Comparison of ENCODE assay signal across 23 cellular contexts in genomic region chr6:92723390-92723931, GRCh38.
DNase-seq lines count a peak whose midpoint lies in the region; ATAC-seq and TF ChIP-seq lines count a peak whose summit lies in the region.
"Had no signal": no experiment of that assay in that cellular context is flagged by ENCODE, and none has a peak within 500 bp of the region (broad histone marks: within the 10 kb centered on the region; RNA-seq: fewer than 3 reads in every experiment).

No MANE protein-coding gene starts in this region.

- no peaks in the 10 kb centered on the region for H3K9me3 ChIP-seq in body of pancreas
- H3K9me3 ChIP-seq in mesenchymal stem cell (ENCODE audit: control insufficient read depth, low read length): peaks cover 3% of the 10 kb centered on the region
- peaks cover 1% of the 10 kb centered on the region for H3K9me3 ChIP-seq in thymus (ENCODE audit: control insufficient read depth)

- H2BK5ac ChIP-seq in mesenchymal stem cell (ENCODE audit: low read depth, low read length, poor library complexity, severe bottlenecking): no peak overlapping the region

- H4K91ac ChIP-seq in mesenchymal stem cell (ENCODE audit: low read length): peak overlapping the region; percentile 39

- TF ChIP-seq POLR2A in body of pancreas (IDR thresholded peaks at IDR 0.05): no peak

- no peak overlapping the region for H3K14ac ChIP-seq in mesenchymal stem cell (ENCODE audit: low read length in 2 of 2)

- no peaks in the 10 kb centered on the region for H3K36me3 ChIP-seq in body of pancreas (replicated peaks in 1 of 2; ENCODE audit: insufficient read depth in 1 of 2, low read depth in 2 of 2)
- peaks cover 0 to 6% of the 10 kb centered on the region in 2 experiments for H3K36me3 ChIP-seq in mesenchymal stem cell (ENCODE audit: control insufficient read depth in 1 of 2, insufficient read depth in 2 of 2, low read depth in 1 of 2, low read length in 2 of 2)
- no peaks in the 10 kb centered on the region for H3K36me3 ChIP-seq in thymus (ENCODE audit: control insufficient read depth, insufficient read depth)

- TF ChIP-seq CTCF in body of pancreas (IDR thresholded peaks at IDR 0.05): no peak

- no peak overlapping the region for H2AK5ac ChIP-seq in mesenchymal stem cell (ENCODE audit: low read length, severe bottlenecking)

- H2BK12ac ChIP-seq in mesenchymal stem cell (ENCODE audit: low read length in 2 of 2): no peak overlapping the region

- no peak overlapping the region for H2BK120ac ChIP-seq in mesenchymal stem cell (ENCODE audit: low read depth, low read length)

- H3K27me3 ChIP-seq in body of pancreas (no peaks in the 10 kb centered on the region), mesenchymal stem cell (ENCODE audit: control insufficient read depth in 1 of 2, insufficient read depth in 1 of 2, low read length in 2 of 2) (no peaks in the 10 kb centered on the region), thymus (ENCODE audit: control insufficient read depth, insufficient read depth) (no peaks in the 10 kb centered on the region)

- intact Hi-C loops in Right ventricle myocardium inferior (cut with DNase I) (no loop called here), cardiac septum (cut with DNase I) (no loop called here), body of pancreas (cut with DNase I) (no loop called here)

- ATAC-seq in Right ventricle myocardium inferior (no peak), body of pancreas (peak; percentile 74), GM21528 (IDR thresholded peaks at IDR 0.05; ENCODE audit: low FRiP score, unreplicated experiment) (no peak)
- ATAC-seq: activated CD4-positive, alpha-beta T cell treated with anti-CD3 and anti-CD28 coated beads for 36 hours; CD8-positive, alpha-beta T cell; left lobe of liver; PC-3; psoas muscle had no signal

- H3K4me3 ChIP-seq in body of pancreas: no peak overlapping the region
- H3K4me3 ChIP-seq in mesenchymal stem cell (ENCODE audit: insufficient read depth in 1 of 2, low read depth in 1 of 2, low read length in 2 of 2): no peak overlapping the region
- peak overlapping the region; percentile 1 for H3K4me3 ChIP-seq in thymus (ENCODE audit: low read length)
- H3K4me3 ChIP-seq: psoas muscle had no signal

- no peak overlapping the region for H4K8ac ChIP-seq in mesenchymal stem cell (ENCODE audit: low read length)

- H3K9ac ChIP-seq in mesenchymal stem cell (ENCODE audit: low read length): no peak overlapping the region

- H3K79me1 ChIP-seq in mesenchymal stem cell (replicated peaks; ENCODE audit: low read length, poor library complexity, severe bottlenecking): no peaks in the 10 kb centered on the region

- WGBS in body of pancreas, 2 donors: 76 to 85% methylated on average over 3 to 33 of the region's 45 CpGs
- WGBS in mesenchymal stem cell: 98% methylated on average over 42 of the region's 45 CpGs
- whole genome bisulfite sequencing in thymus: 89% methylated on average over 45 of the region's 45 CpGs

- no peak overlapping the region for H3K4me2 ChIP-seq in mesenchymal stem cell (ENCODE audit: low read length, poor library complexity, severe bottlenecking)

- H3K23ac ChIP-seq in mesenchymal stem cell (ENCODE audit: low read length in 2 of 2): no peak overlapping the region

- H2AFZ ChIP-seq in mesenchymal stem cell (ENCODE audit: low read depth, low read length): no peak overlapping the region

- H3K4ac ChIP-seq in mesenchymal stem cell (ENCODE audit: low read depth in 1 of 2, low read length in 2 of 2): no peak overlapping the region

- H3K4me1 ChIP-seq in body of pancreas: no peaks in the 10 kb centered on the region
- no peaks in the 10 kb centered on the region for H3K4me1 ChIP-seq in mesenchymal stem cell (ENCODE audit: control insufficient read depth, insufficient read depth, low read depth, low read length)
- H3K4me1 ChIP-seq in thymus (ENCODE audit: control insufficient read depth, insufficient read depth, low read length): no peaks in the 10 kb centered on the region
- H3K4me1 ChIP-seq: psoas muscle had no signal

- H3K18ac ChIP-seq in mesenchymal stem cell (ENCODE audit: low read depth in 1 of 2, low read length in 2 of 2): no peak overlapping the region

- no peak overlapping the region for H2BK15ac ChIP-seq in mesenchymal stem cell (ENCODE audit: low read depth, poor library complexity, severe bottlenecking)

- H3K27ac ChIP-seq in body of pancreas: no peak overlapping the region
- H3K27ac ChIP-seq in mesenchymal stem cell (ENCODE audit: low read length, poor library complexity, severe bottlenecking): no peak overlapping the region
- H3K27ac ChIP-seq in thymus (ENCODE audit: low read depth): no peak overlapping the region
- H3K27ac ChIP-seq: psoas muscle had no signal

- DNase-seq in Right ventricle myocardium inferior (ENCODE audit: missing footprints) (peak; percentile 68), cardiac septum (ENCODE audit: low spot score) (no peak), body of pancreas (peak in 1 of 4 donors; percentile 8), mesenchymal stem cell (no peak), HuH-7 (ENCODE audit: low spot score) (no peak), NCI-H1105 treated with DMSO at 0.1 percent for 48 hours (lab: John Stamatoyannopoulos, UW) (no peak)
- DNase-seq: ACHN; activated CD4-positive, alpha-beta T cell treated with anti-CD3 and anti-CD28 coated beads for 36 hours; activated T-cell treated with anti-CD3 and anti-CD28 coated beads for 4 hours; CD8-positive, alpha-beta T cell; central memory CD4-positive, alpha-beta T cell; EL; endodermal cell; GOT3; NCI-H187 treated with DMSO at 0.1 percent for 48 hours; NCI-H524; PC-3; psoas muscle; stimulated activated naive CD4-positive, alpha-beta T cell treated with Interleukin-2 at 50 U/mL for 16 hours; T-helper 9 cell had no signal
